In genomic region chr2:27133905-27134780, GRCh38 we compare ENCODE assay signal across 8 cellular contexts. TPM values are rescaled to one million over a fixed set of nuclear protein-coding genes. Genes with fewer than 3 reads are reported as not detected.
A peak's percentile ranks its signal among the peaks of the same experiment; 100 is the strongest.
DNase-seq lines count a peak whose midpoint lies in the region; ATAC-seq and TF ChIP-seq lines count a peak whose summit lies in the region.

TSS of gene PREB (minus strand) at chr2:27134636. CDS start at chr2:27134421, 215 bp downstream.

- BruUV-seq in Calu3 (replicated peaks; lab: Mats Ljungman, UMichigan): no TSS peak

- H3K27me3 Mint-ChIP-seq in Calu3 (ENCODE audit: unreplicated experiment): peaks cover 22% of the 10 kb centered on the region
- peaks cover 10% of the 10 kb centered on the region for H3K27me3 Mint-ChIP-seq in endothelial cell (ENCODE audit: unreplicated experiment)

- H3K27ac Mint-ChIP-seq in Calu3 (ENCODE audit: unreplicated experiment) (peak within 1 kb of the TSS; percentile 90), endothelial cell (ENCODE audit: unreplicated experiment) (no peak within 1 kb of the TSS)

- H3K36me3 Mint-ChIP-seq in Calu3 (ENCODE audit: insufficient read depth, unreplicated experiment) (peaks cover 26% of the 10 kb centered on the region), endothelial cell (ENCODE audit: low read depth, unreplicated experiment) (peaks cover 15% of the 10 kb centered on the region)

- H3K79me2 ChIP-seq in OCI-LY1 (ENCODE audit: insufficient read depth, low read length): no peaks in the 10 kb centered on the region

- no peaks in the 10 kb centered on the region for H3K27me3 ChIP-seq in HUES64 (ENCODE audit: insufficient read depth, low read length)
- H3K27me3 ChIP-seq in OCI-LY1 (ENCODE audit: insufficient read depth, low read length): 0 out of 2 replicates have a peak, but pooled peaks cover 6% of the 10 kb centered on the region

- no peaks in the 10 kb centered on the region for H4K20me1 ChIP-seq in OCI-LY1 (ENCODE audit: insufficient read depth, low read length)

- H3K4me3 Mint-ChIP-seq in Calu3 (ENCODE audit: low read depth, unreplicated experiment): peak within 1 kb of the TSS; percentile 92
- H3K4me3 Mint-ChIP-seq in endothelial cell (ENCODE audit: unreplicated experiment): peak within 1 kb of the TSS; percentile 97

- intact Hi-C loops in Calu3 (cut with micrococcal nuclease; ENCODE audit: unreplicated experiment): no loop called here

- H3K4me2 ChIP-seq in OCI-LY1 (ENCODE audit: low read length): peak within 1 kb of the TSS; percentile 72

- H3K4me3 ChIP-seq in HUES64 (ENCODE audit: low read length) (peak within 1 kb of the TSS; percentile 82), OCI-LY1 (ENCODE audit: low read depth, low read length, poor library complexity, severe bottlenecking) (peak within 1 kb of the TSS; percentile 86)

- H3K9me3 ChIP-seq in HUES64 (ENCODE audit: insufficient read depth, low read depth, low read length) (no peaks in the 10 kb centered on the region), OCI-LY1 (ENCODE audit: low read length) (no peaks in the 10 kb centered on the region)

- peaks cover 9% of the 10 kb centered on the region for H3K4me1 Mint-ChIP-seq in Calu3 (ENCODE audit: low read depth, unreplicated experiment)
- H3K4me1 Mint-ChIP-seq in endothelial cell (ENCODE audit: unreplicated experiment): peaks cover 9% of the 10 kb centered on the region

- no peaks in the 10 kb centered on the region for H3K9me2 ChIP-seq in OCI-LY1 (ENCODE audit: low read depth, low read length)

- DNase-seq in Calu3: peak; percentile 99
- DNase-seq in activated CD8-positive, alpha-beta memory T cell treated with anti-CD3 and anti-CD28 coated beads, Interleukin-2, amount 50 U/mL, for 4 hours: peak; percentile 99
- peak; percentile 100 for DNase-seq in endothelial cell (ENCODE audit: low spot score)
- peak; percentile 97 for DNase-seq in midbrain (lab: John Stamatoyannopoulos, UW)
- peak; percentile 96 to 97 for DNase-seq in stimulated activated CD8-positive, alpha-beta memory T cell treated with anti-CD3 and anti-CD28 coated beads, Interleukin-2, amount 100 ng/mL, for 1 hour (ENCODE audit: low read depth in 2 of 2)

- WGBS in HUES64: under 1% methylated on average over 86 of the region's 86 CpGs

- H3K36me3 ChIP-seq in HUES64 (ENCODE audit: insufficient read depth, low read length) (peaks cover 32% of the 10 kb centered on the region), OCI-LY1 (ENCODE audit: insufficient read depth, low read length) (peaks cover 34% of the 10 kb centered on the region)

- H3K27ac ChIP-seq in HUES64 (ENCODE audit: low read depth, low read length): peak within 1 kb of the TSS; percentile 66; the same call in 1 of the 2 replicates
- no peak within 1 kb of the TSS for H3K27ac ChIP-seq in OCI-LY1 (ENCODE audit: low read depth, low read length, poor library complexity, severe bottlenecking)

- CTCF ChIA-PET in Calu3 (lab: Charles Lee): interaction anchor here (0.6 to 1.6 kb wide), 5 partner anchors 26 to 240 kb away, joined by 3 to 6 read pairs (median 3); no protein-coding TSS in a partner anchor

- H3K9ac ChIP-seq in HUES64 (ENCODE audit: low read depth, low read length) (peak within 1 kb of the TSS; percentile 82), OCI-LY1 (ENCODE audit: low read length) (peak within 1 kb of the TSS; percentile 91)

- H3K9me3 Mint-ChIP-seq in Calu3 (ENCODE audit: low read depth, unreplicated experiment) (no peaks in the 10 kb centered on the region), endothelial cell (ENCODE audit: unreplicated experiment) (no peaks in the 10 kb centered on the region)

- H3K4me1 ChIP-seq in HUES64 (ENCODE audit: insufficient read depth, low read length) (peaks cover 5% of the 10 kb centered on the region; the same call in 1 of the 2 replicates), OCI-LY1 (ENCODE audit: insufficient read depth, low read length, severe bottlenecking) (peaks cover 15% of the 10 kb centered on the region)

- peak; percentile 87 for ATAC-seq in GM21423 (IDR thresholded peaks at IDR 0.05; ENCODE audit: unreplicated experiment)

- H3F3A ChIP-seq in OCI-LY1 (ENCODE audit: insufficient read depth, low read length): no peaks in the 10 kb centered on the region

- TF ChIP-seq CTCF in Calu3 (IDR thresholded peaks at IDR 0.05; ENCODE audit: unreplicated experiment): no peak
- peak; percentile 48 for TF ChIP-seq CTCF in OCI-LY1 (IDR thresholded peaks at IDR 0.05; ENCODE audit: low read length)
- TF ChIP-seq CTCF in endothelial cell (IDR thresholded peaks at IDR 0.05; ENCODE audit: unreplicated experiment): no peak

- no peak within 1 kb of the TSS for H2AFZ ChIP-seq in OCI-LY1 (ENCODE audit: low read length)

RNA-seq across cellular contexts. Expression of gene PREB, which starts in this region (rescaled TPM):
- 54.0 and 60.1 TPM in 2 replicates for total RNA-seq in Calu3 (2022)
- polyA plus RNA-seq in HUES64 (2013, experiment 1 of 2): 41.1 TPM
- 40.5 TPM for polyA plus RNA-seq in HUES64 (2013, experiment 2 of 2)
- 42.9 TPM for total RNA-seq in endothelial cell (ENCODE audit: unreplicated experiment)
